Comparison of ENCODE assay signal across 8 cellular contexts in the genomic region with DNA sequence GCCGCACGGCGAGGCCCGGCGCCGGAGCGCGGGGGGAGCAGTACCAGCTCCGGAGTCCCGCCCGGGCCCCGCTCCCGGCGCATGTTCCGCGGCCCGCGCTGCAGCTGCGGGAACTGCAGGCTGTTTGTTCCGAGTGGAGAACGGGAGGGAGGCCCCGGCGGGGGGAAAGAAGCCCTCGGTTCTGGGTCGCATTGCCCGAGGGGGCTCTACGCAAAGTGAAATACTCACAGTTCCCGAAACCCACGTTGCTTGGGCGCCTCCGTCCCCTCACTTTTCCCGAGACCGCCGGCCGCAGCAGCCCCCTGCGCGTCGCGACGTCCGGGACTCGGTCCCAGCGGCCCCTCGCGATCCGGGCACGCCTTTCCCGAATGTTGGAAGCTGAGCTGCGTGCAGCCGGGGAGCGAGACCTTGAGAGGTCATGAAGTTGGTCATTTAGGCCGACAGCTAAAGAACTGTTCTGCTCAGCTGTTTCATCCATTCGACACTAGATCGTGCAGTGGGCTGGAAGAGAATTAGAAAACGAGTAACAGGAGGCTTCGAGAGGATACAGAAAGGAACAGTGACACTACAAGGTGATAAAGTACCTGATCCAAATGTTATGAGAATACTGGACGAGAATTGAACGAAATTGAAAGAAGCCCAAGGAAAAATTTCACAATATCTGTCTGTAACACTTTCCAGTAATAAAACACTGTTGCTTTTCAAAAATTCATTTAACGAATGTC. TPM values are rescaled to one million over a fixed set of nuclear protein-coding genes. Genes with fewer than 3 reads are reported as not detected.
DNase-seq lines count a peak whose midpoint lies in the region; ATAC-seq and TF ChIP-seq lines count a peak whose summit lies in the region.

No MANE protein-coding gene starts in this region.

- POLR2A ChIA-PET in Panc1 (lab: Charles Lee): interaction anchor here (1.0 kb wide), 1 partner anchor 10 kb away, joined by 10 read pairs; no protein-coding TSS in a partner anchor

- H3K9me3 ChIP-seq in Panc1 (ENCODE audit: control insufficient read depth, insufficient read depth, low read depth, low read length) (no peaks in the 10 kb centered on the region), colonic mucosa (no peaks in the 10 kb centered on the region), lower lobe of right lung (no peaks in the 10 kb centered on the region), suprapubic skin (no peaks in the 10 kb centered on the region)

- TF ChIP-seq CTCF in 22Rv1 (IDR thresholded peaks at IDR 0.05) (peak; percentile 28; the same call in 1 of the 2 replicates), Panc1 (IDR thresholded peaks at IDR 0.05) (no peak), colonic mucosa (IDR thresholded peaks at IDR 0.05) (no peak), lower lobe of right lung (IDR thresholded peaks at IDR 0.05) (no peak), suprapubic skin (IDR thresholded peaks at IDR 0.05) (peak in 1 of 2 donors; percentile 46)

- WGBS in suprapubic skin: 2% methylated on average over 49 of the region's 59 CpGs

- no TSS peak for BruUV-seq in Panc1 (replicated peaks; lab: Mats Ljungman, UMichigan)

- H3K9ac ChIP-seq in colonic mucosa (ENCODE audit: low read depth in 2 of 2, low read length in 2 of 2): peak overlapping the region; percentile 64 to 85

- intact Hi-C loops in Panc1 (cut with micrococcal nuclease; ENCODE audit: unreplicated experiment) (no loop called here), colonic mucosa (cut with DNase I) (loop anchor here (5.0 kb wide), 1 partner anchor 52 kb away; no protein-coding TSS in a partner anchor), lower lobe of right lung (cut with DNase I) (no loop called here)

- DNase-seq in EL (peak; percentile 51), Panc1 (ENCODE audit: low read depth, low spot score) (no peak), colonic mucosa (peak; percentile 35), lower lobe of right lung (peak; percentile 46), suprapubic skin (ENCODE audit: low spot score in 2 of 2) (peak in 1 of 2 donors; percentile 67), hippocampal formation (lab: John Stamatoyannopoulos, UW) (no peak)

- TF ChIP-seq EP300 in suprapubic skin (IDR thresholded peaks at IDR 0.05): no peak

- CTCF ChIA-PET in Panc1 (lab: Charles Lee): interaction anchor here (1.4 kb wide), 1 partner anchor 24 kb away, joined by 7 read pairs; no protein-coding TSS in a partner anchor

- peak; percentile 15 for ATAC-seq in HG03039 (IDR thresholded peaks at IDR 0.05; ENCODE audit: unreplicated experiment)
- ATAC-seq in Panc1: peak; percentile 57
- ATAC-seq in lower lobe of right lung: peak; percentile 5 to 31

- H3K4me1 ChIP-seq in Panc1 (ENCODE audit: control insufficient read depth, insufficient read depth, low read length) (peaks cover 18% of the 10 kb centered on the region), colonic mucosa (peaks cover 8% of the 10 kb centered on the region), lower lobe of right lung (peaks cover 18% of the 10 kb centered on the region), suprapubic skin (peaks cover 24% of the 10 kb centered on the region)

- H3K27ac ChIP-seq in 22Rv1 (peak overlapping the region; percentile 91), Panc1 (ENCODE audit: low read length) (peak overlapping the region; percentile 90), colonic mucosa (peak overlapping the region; percentile 39), lower lobe of right lung (peak overlapping the region; percentile 68), suprapubic skin (peak overlapping the region; percentile 63)

- H3K27me3 ChIP-seq in Panc1 (ENCODE audit: control insufficient read depth, insufficient read depth, low read length): no peaks in the 10 kb centered on the region
- H3K27me3 ChIP-seq in colonic mucosa: no peaks in the 10 kb centered on the region
- H3K27me3 ChIP-seq in lower lobe of right lung (ENCODE audit: low read depth): no peaks in the 10 kb centered on the region
- H3K27me3 ChIP-seq in suprapubic skin: no peaks in the 10 kb centered on the region

- no peak for TF ChIP-seq POLR2A in suprapubic skin (IDR thresholded peaks at IDR 0.05)

- in situ Hi-C loops in Panc1 (cut with HindIII; ENCODE audit: low pct_unique_long_range_greater_than_20kb, low sequenced_read_pairs): no loop called here

- peak overlapping the region; percentile 75 to 99 for H3K4me3 ChIP-seq in Panc1 (ENCODE audit: low read depth in 2 of 2, low read length in 2 of 2)
- H3K4me3 ChIP-seq in colonic mucosa: peak overlapping the region; percentile 64
- peak overlapping the region; percentile 95 for H3K4me3 ChIP-seq in lower lobe of right lung
- H3K4me3 ChIP-seq in suprapubic skin: peak overlapping the region; percentile 73

- H3K36me3 ChIP-seq in Panc1 (ENCODE audit: control insufficient read depth, insufficient read depth, low read length) (no peaks in the 10 kb centered on the region), colonic mucosa (no peaks in the 10 kb centered on the region), lower lobe of right lung (no peaks in the 10 kb centered on the region), suprapubic skin (no peaks in the 10 kb centered on the region)

RNA-seq across cellular contexts. Expression of gene LIN9, which starts 0.6 kb away (rescaled TPM):
- total RNA-seq in Panc1 (2021; ENCODE audit: unreplicated experiment) (11.4 TPM), colonic mucosa (1 to 10 TPM; 3.5 to 7.1 TPM), lower lobe of right lung (3.5 TPM), suprapubic skin (1 to 10 TPM; 3.6 to 5.9 (median 4.4) TPM)
- 2.4 TPM for polyA plus RNA-seq in Panc1 (2012; ENCODE audit: insufficient read length)

Comparison
In these comparisons a context has a peak if more than half of its experiments do, and no peak if none do; other contexts are left out.
1. H3K27ac ChIP-seq: peak in every context shown above with its lines; median percentile 91 in 22Rv1; 90 in Panc1; 68 in lower lobe of right lung; 63 in suprapubic skin; 39 in colonic mucosa.
2. DNase-seq: peak in EL (single experiment), colonic mucosa (single experiment) and lower lobe of right lung (single experiment); none in Panc1 (single experiment) and hippocampal formation (0 of 2).
3. Peak in every context shown above with its lines, with median percentiles within 50 percentile points of each other: ATAC-seq and H3K4me3 ChIP-seq.